In genomic region chr10:132693676-132694075, GRCh38 we compare ENCODE assay signal across 25 cellular contexts.
"Had no signal": no experiment of that assay in that cellular context is flagged by ENCODE, and none has a peak within 500 bp of the region (broad histone marks: within the 10 kb centered on the region; RNA-seq: fewer than 3 reads in every experiment).

No MANE protein-coding gene starts in this region.

- H2AFZ ChIP-seq: parathyroid adenoma had no signal

- H3K4me1 ChIP-seq: left ventricle myocardium inferior, parathyroid adenoma, right atrium auricular region, right lobe of liver, stomach, thyroid gland, transverse colon, upper lobe of left lung had no signal

- H3K79me2 ChIP-seq: parathyroid adenoma had no signal

- H3K36me3 ChIP-seq: right lobe of liver had no signal

- DNase-seq: head of caudate nucleus; hypothalamus; immature natural killer cell; islet precursor cell; left ventricle myocardium inferior; mesendoderm; naive thymus-derived CD4-positive, alpha-beta T cell; nucleus accumbens; right lobe of liver; stimulated activated CD4-positive, alpha-beta T cell treated with anti-CD3 and anti-CD28 coated beads, Interleukin-12 subunit alpha, Interleukin-12 subunit beta, amount 100 ng/mL, for 4 hours; stimulated activated CD4-positive, alpha-beta T cell treated with anti-CD3 and anti-CD28 coated beads, Interleukin-15, amount 100 ng/mL, for 24 hours; stimulated activated CD4-positive, alpha-beta T cell treated with anti-CD3 and anti-CD28 coated beads, Interleukin-2, amount 100 ng/mL, for 24 hours; stimulated activated CD4-positive, alpha-beta T cell treated with anti-CD3 and anti-CD28 coated beads, Interleukin-4, amount 100 ng/mL, for 1 hour; stimulated activated naive B cell treated with anti-CD40 and anti-IgM and Interleukin-4, amounts not matched to agents 10 μg/mL and 1 μg/mL and 100 μg/mL, for 72 hours; stimulated activated naive CD8-positive, alpha-beta T cell treated with anti-CD3 and anti-CD28 coated beads, Interleukin-15, Interleukin-2, amounts not matched to agents 100 U/mL and 50 U/mL, for 24 hours; stomach; testis; thyroid gland; transverse colon; upper lobe of left lung had no signal

- H3K4me3 ChIP-seq: left ventricle myocardium inferior, lung, right atrium auricular region, right lobe of liver, skin epidermis, stomach, testis, thyroid gland, transverse colon, upper lobe of left lung had no signal

- H3K9me3 ChIP-seq: right lobe of liver, stomach, testis, thyroid gland, transverse colon, upper lobe of left lung had no signal

- H3K27ac ChIP-seq: left ventricle myocardium inferior, parathyroid adenoma, right atrium auricular region, right lobe of liver, skin epidermis, stomach, testis, thyroid gland, transverse colon, upper lobe of left lung had no signal

- ATAC-seq: naive thymus-derived CD4-positive, alpha-beta T cell; natural killer cell treated with Interleukin-12 subunit alpha and Interleukin-12 subunit beta and Interleukin-15 and Interleukin-18, amount 100 ng/mL, for 72 hours; right lobe of liver; stimulated activated naive B cell treated with anti-CD40 and anti-IgM and Interleukin-4, amounts not matched to agents 10 μg/mL and 1 μg/mL and 100 μg/mL, for 72 hours; stimulated activated naive CD8-positive, alpha-beta T cell treated with anti-CD3 and anti-CD28 coated beads, Interleukin-15, Interleukin-2, amounts not matched to agents 100 U/mL and 50 U/mL, for 24 hours had no signal

- H3K27me3 ChIP-seq: right atrium auricular region, right lobe of liver, stomach, testis, thyroid gland, transverse colon, upper lobe of left lung had no signal
